ENCODE assay signal across 8 cellular contexts in genomic region chr19:54158812-54159351, GRCh38. TPM values are rescaled to one million over a fixed set of nuclear protein-coding genes. Genes with fewer than 3 reads are reported as not detected.
DNase-seq lines count a peak whose midpoint lies in the region; ATAC-seq and TF ChIP-seq lines count a peak whose summit lies in the region.

No MANE protein-coding gene starts in this region.

- no peak overlapping the region for H3K18ac ChIP-seq in H9 (ENCODE audit: insufficient read length, low read depth, low read length)

- peak overlapping the region; percentile 94 to 97 (median 95) for H3K4me3 ChIP-seq in skeletal muscle tissue (ENCODE audit: low read length in 3 of 3)

- CTCF ChIA-PET in activated CD8-positive, alpha-beta memory T cell treated with anti-CD3 and anti-CD28 coated beads, Interleukin-2, amount 10 ng/mL, durations not matched to agents 7 days and 5 days (lab: Charles Lee), result interaction anchor here (0.6 to 3.1 kb wide), 12 partner anchors 9 to 327 kb away, joined by 3 to 17 read pairs (median 4); partner anchors contain the start of genes CNOT3, MBOAT7, PRPF31 and RPS9

- no peak overlapping the region for H3K23ac ChIP-seq in H9 (ENCODE audit: insufficient read length, low read depth, low read length)

- H3K4me2 ChIP-seq in H9 (ENCODE audit: insufficient read depth, insufficient read length, low read length), result peak overlapping the region; percentile 95

- H3T11ph ChIP-seq in H9 (ENCODE audit: low read length), result no peak overlapping the region

- no peak overlapping the region for H4K8ac ChIP-seq in H9 (replicated peaks; ENCODE audit: insufficient read length, low read depth, low read length)

- H2BK12ac ChIP-seq in H9 (ENCODE audit: insufficient read length, low read depth, low read length), result no peak overlapping the region

- H3K23me2 ChIP-seq in H9 (ENCODE audit: insufficient read length, low read depth, low read length, poor library complexity, severe bottlenecking), result peaks cover 13% of the 10 kb centered on the region

- H3K36me3 ChIP-seq in skeletal muscle tissue (ENCODE audit: control insufficient read depth in 3 of 3, insufficient read depth in 3 of 3, low read length in 3 of 3), result peaks cover 31 to 37% (median 33%) of the 10 kb centered on the region in 3 donors

- no peak overlapping the region for H3K4ac ChIP-seq in H9 (ENCODE audit: low read depth, low read length)

- H3K79me2 ChIP-seq in H9 (ENCODE audit: insufficient read depth, low read length), result no peaks in the 10 kb centered on the region; the same call in 1 of the 2 replicates

- H2AFZ ChIP-seq in H9 (ENCODE audit: low read length), result no peak overlapping the region

- H3K4me3 Mint-ChIP-seq in H9, result peak overlapping the region; percentile 99 to 100
- peak overlapping the region; percentile 95 for H3K4me3 Mint-ChIP-seq in activated CD8-positive, alpha-beta memory T cell treated with anti-CD3 and anti-CD28 coated beads, Interleukin-2, amount 10 ng/mL, durations not matched to agents 7 days and 5 days

- peaks cover 25 to 32% of the 10 kb centered on the region in 2 experiments for H3K4me1 Mint-ChIP-seq in H9
- H3K4me1 Mint-ChIP-seq in activated CD8-positive, alpha-beta memory T cell treated with anti-CD3 and anti-CD28 coated beads, Interleukin-2, amount 10 ng/mL, durations not matched to agents 7 days and 5 days, result peaks cover 64% of the 10 kb centered on the region

- no peak overlapping the region for H2BK120ac ChIP-seq in H9 (ENCODE audit: low read depth, low read length, poor library complexity, severe bottlenecking)

- H3K4me1 ChIP-seq in H9 (ENCODE audit: insufficient read depth, low read length) (no peaks in the 10 kb centered on the region), skeletal muscle tissue (ENCODE audit: control insufficient read depth in 3 of 3, insufficient read depth in 3 of 3, low read length in 3 of 3) (peaks cover 29 to 36% (median 31%) of the 10 kb centered on the region in 3 donors)

- peaks cover 0 to 3% of the 10 kb centered on the region in 2 experiments; a peak in 2 of 5 replicates for H3K9me3 Mint-ChIP-seq in H9
- no peaks in the 10 kb centered on the region for H3K9me3 Mint-ChIP-seq in activated CD8-positive, alpha-beta memory T cell treated with anti-CD3 and anti-CD28 coated beads, Interleukin-2, amount 10 ng/mL, durations not matched to agents 7 days and 5 days (ENCODE audit: low read depth)

- H3K56ac ChIP-seq in H9 (ENCODE audit: insufficient read length, low read depth, low read length), result no peak overlapping the region

- H3K9me3 ChIP-seq in H9 (ENCODE audit: control insufficient read depth, low read depth, low read length) (no peaks in the 10 kb centered on the region), skeletal muscle tissue (ENCODE audit: control insufficient read depth in 3 of 3, low read length in 3 of 3) (no peaks in the 10 kb centered on the region)

- H4K91ac ChIP-seq in H9 (ENCODE audit: insufficient read length, low read depth, low read length), result no peak overlapping the region

- ATAC-seq in activated CD8-positive, alpha-beta memory T cell treated with anti-CD3 and anti-CD28 coated beads, Interleukin-2, amount 10 ng/mL, durations not matched to agents 7 days and 5 days, result no peak
- ATAC-seq in HG02885 (IDR thresholded peaks at IDR 0.05; ENCODE audit: poor library complexity, unreplicated experiment), result no peak

- H3K27ac Mint-ChIP-seq in H9, result peak overlapping the region; percentile 15 to 94 (median 52); a peak in 6 of 7 replicates
- H3K27ac Mint-ChIP-seq in activated CD8-positive, alpha-beta memory T cell treated with anti-CD3 and anti-CD28 coated beads, Interleukin-2, amount 10 ng/mL, durations not matched to agents 7 days and 5 days, result peak overlapping the region; percentile 98

- H2BK20ac ChIP-seq in H9 (ENCODE audit: low read depth, low read length, poor library complexity, severe bottlenecking), result no peak overlapping the region

- no peak overlapping the region for H2BK15ac ChIP-seq in H9 (ENCODE audit: low read depth, low read length)

- peaks cover 23% of the 10 kb centered on the region for H3K27me3 Mint-ChIP-seq in H9 (ENCODE audit: low read depth)
- no peaks in the 10 kb centered on the region for H3K27me3 Mint-ChIP-seq in activated CD8-positive, alpha-beta memory T cell treated with anti-CD3 and anti-CD28 coated beads, Interleukin-2, amount 10 ng/mL, durations not matched to agents 7 days and 5 days

- no peak for TF ChIP-seq CTCF in H9 (conservative IDR thresholded peaks at IDR 0.05)

- no peaks in the 10 kb centered on the region for H4K20me1 ChIP-seq in H9 (ENCODE audit: control insufficient read depth, insufficient read depth, insufficient read length)

- H2AK5ac ChIP-seq in H9 (ENCODE audit: insufficient read length, low read length), result no peak overlapping the region

- H3K27ac ChIP-seq in H9 (ENCODE audit: insufficient read length, low read depth, low read length) (no peak overlapping the region), skeletal muscle tissue (ENCODE audit: low read depth, low read length) (peak overlapping the region; percentile 93)

- no CpG with 5 or more reads among the region's 19 CpGs for WGBS in H9 (ENCODE audit: extremely low coverage, insufficient read length, low lambda C conversion rate)

- H3K9ac ChIP-seq in H9 (ENCODE audit: extremely low read depth, insufficient read length, low read length) (peak overlapping the region; percentile 64), skeletal muscle tissue (ENCODE audit: low read depth in 1 of 3, low read length in 3 of 3) (peak overlapping the region; percentile 81 to 95 (median 92))

- H2BK5ac ChIP-seq in H9 (ENCODE audit: insufficient read length, low read length), result no peak overlapping the region

- H3K27me3 ChIP-seq in H9 (ENCODE audit: insufficient read depth, low read length), result no peaks in the 10 kb centered on the region
- H3K27me3 ChIP-seq in skeletal muscle tissue (ENCODE audit: control insufficient read depth in 3 of 3, insufficient read depth in 3 of 3, low read length in 3 of 3), result peaks cover 0 to 12% (median 0%) of the 10 kb centered on the region in 3 donors

- peaks cover 21 to 40% (median 37%) of the 10 kb centered on the region in 3 experiments for H3K36me3 Mint-ChIP-seq in H9 (ENCODE audit: insufficient read depth in 1 of 3, low read depth in 3 of 3)
- H3K36me3 Mint-ChIP-seq in activated CD8-positive, alpha-beta memory T cell treated with anti-CD3 and anti-CD28 coated beads, Interleukin-2, amount 10 ng/mL, durations not matched to agents 7 days and 5 days, result peaks cover 21% of the 10 kb centered on the region

- no peak overlapping the region for H3K14ac ChIP-seq in H9 (ENCODE audit: insufficient read depth, low read length)

- H4K5ac ChIP-seq in H9 (ENCODE audit: insufficient read length, low read depth, low read length), result no peak overlapping the region

- H3K79me1 ChIP-seq in H9 (ENCODE audit: insufficient read depth, low read depth, low read length, poor library complexity, severe bottlenecking), result no peaks in the 10 kb centered on the region

- peak; percentile 46 for DNase-seq in A172 (ENCODE audit: low spot score)
- DNase-seq in H9, result no peak
- DNase-seq in activated CD8-positive, alpha-beta memory T cell treated with anti-CD3 and anti-CD28 coated beads, Interleukin-2, amount 10 ng/mL, durations not matched to agents 7 days and 5 days, result peak; percentile 58
- DNase-seq in globus pallidus (ENCODE audit: low spot score), result peak; percentile 27
- no peak for DNase-seq in NCI-H2081 treated with DMSO at 0.1 percent for 48 hours (lab: John Stamatoyannopoulos, UW)
- DNase-seq in NCI-H187 (lab: John Stamatoyannopoulos, UW), result no peak

RNA-seq across cellular contexts. Expression of gene LENG1, which starts 0.6 kb away (rescaled TPM):
- 18.7 and 21.1 TPM in 2 replicates for total RNA-seq in A172 (2014; rRNA removed; shearing (Covaris generic))
- 5.4 and 7.1 TPM in 2 replicates for total RNA-seq in H9 (2021)
- total RNA-seq in activated CD8-positive, alpha-beta memory T cell treated with anti-CD3 and anti-CD28 coated beads, Interleukin-2, amount 10 ng/mL, durations not matched to agents 7 days and 5 days, result 1 to 10 TPM; 8.0 to 8.6 TPM
- total RNA-seq in skeletal muscle tissue, result 7.8 TPM

RNA-seq across cellular contexts. Expression of gene TMC4, which starts 14.1 kb away (rescaled TPM):
- total RNA-seq in A172 (2014; rRNA removed; shearing (Covaris generic)), result not detected in 2 replicates
- total RNA-seq in H9 (2021), result 12.2 and 12.7 TPM in 2 replicates
- 1 to 10 TPM in 1 of 2 experiments, under 1 TPM in 1; 0.89 to 1.3 TPM for total RNA-seq in activated CD8-positive, alpha-beta memory T cell treated with anti-CD3 and anti-CD28 coated beads, Interleukin-2, amount 10 ng/mL, durations not matched to agents 7 days and 5 days
- 1.0 TPM for total RNA-seq in skeletal muscle tissue

RNA-seq across cellular contexts. Expression of gene CNOT3, which starts 21.3 kb away (rescaled TPM):
- 21.1 and 25.5 TPM in 2 replicates for total RNA-seq in A172 (2014; rRNA removed; shearing (Covaris generic))
- total RNA-seq in H9 (2021), result 91.2 and 95.0 TPM in 2 replicates
- total RNA-seq in activated CD8-positive, alpha-beta memory T cell treated with anti-CD3 and anti-CD28 coated beads, Interleukin-2, amount 10 ng/mL, durations not matched to agents 7 days and 5 days, result 10 to 100 TPM; 67.5 to 83.1 TPM
- 6.3 TPM for total RNA-seq in skeletal muscle tissue

RNA-seq across cellular contexts. Expression of gene MBOAT7, which starts 30.5 kb away (rescaled TPM):
- 405 and 408 TPM in 2 replicates for total RNA-seq in A172 (2014; rRNA removed; shearing (Covaris generic))
- total RNA-seq in H9 (2021) (100 and 103 TPM in 2 replicates), skeletal muscle tissue (8.9 TPM)
- total RNA-seq in activated CD8-positive, alpha-beta memory T cell treated with anti-CD3 and anti-CD28 coated beads, Interleukin-2, amount 10 ng/mL, durations not matched to agents 7 days and 5 days, result 10 to 100 TPM; 54.7 to 76.3 TPM

RNA-seq across cellular contexts. Expression of gene TSEN34, which starts 32.2 kb away (rescaled TPM):
- total RNA-seq in A172 (2014; rRNA removed; shearing (Covaris generic)), result 222 and 277 TPM in 2 replicates
- total RNA-seq in H9 (2021), result 28.3 and 29.0 TPM in 2 replicates
- total RNA-seq in activated CD8-positive, alpha-beta memory T cell treated with anti-CD3 and anti-CD28 coated beads, Interleukin-2, amount 10 ng/mL, durations not matched to agents 7 days and 5 days, result 10 to 100 TPM; 11.4 to 13.5 TPM
- total RNA-seq in skeletal muscle tissue, result 29.7 TPM

Comparison
In these comparisons a context has a peak if more than half of its experiments do, and no peak if none do; other contexts are left out.
1. DNase-seq: peak in A172 (single experiment), activated CD8-positive, alpha-beta memory T cell treated with anti-CD3 and anti-CD28 coated beads, Interleukin-2, amount 10 ng/mL, durations not matched to agents 7 days and 5 days (single experiment) and globus pallidus (single experiment); none in H9 (single experiment), NCI-H2081 treated with DMSO at 0.1 percent for 48 hours (single experiment) and NCI-H187 (0 of 2).